Comparison of ENCODE assay signal across 8 cellular contexts in genomic region chr11:114440121-114440860, GRCh38. TPM values are rescaled to one million over a fixed set of nuclear protein-coding genes. Genes with fewer than 3 reads are reported as not detected.
A peak's percentile ranks its signal among the peaks of the same experiment; 100 is the strongest.
DNase-seq lines count a peak whose midpoint lies in the region; ATAC-seq and TF ChIP-seq lines count a peak whose summit lies in the region.

No MANE protein-coding gene starts in this region.

- H3K36me3 Mint-ChIP-seq in T-helper 2 cell treated with Interferon-gamma antibody and Interleukin-4, amounts not matched to agents 5 μg/mL and 100 μg/mL, for 36 hours (ENCODE audit: low read depth), result peaks cover 31% of the 10 kb centered on the region
- H3K36me3 Mint-ChIP-seq in progenitor cell of endocrine pancreas (ENCODE audit: insufficient read depth), result peaks cover 5% of the 10 kb centered on the region

- no peak for ATAC-seq in HG03196 (IDR thresholded peaks at IDR 0.05; ENCODE audit: unreplicated experiment)

- H3K27ac ChIP-seq in VCaP, result peak overlapping the region; percentile 97

- TF ChIP-seq CTCF in VCaP (conservative IDR thresholded peaks at IDR 0.05), result no peak
- TF ChIP-seq CTCF in progenitor cell of endocrine pancreas (IDR thresholded peaks at IDR 0.05; ENCODE audit: unreplicated experiment), result no peak

- H3K4me3 Mint-ChIP-seq in T-helper 2 cell treated with Interferon-gamma antibody and Interleukin-4, amounts not matched to agents 5 μg/mL and 100 μg/mL, for 36 hours, result peak overlapping the region; percentile 96
- peak overlapping the region; percentile 96 for H3K4me3 Mint-ChIP-seq in progenitor cell of endocrine pancreas (ENCODE audit: low read depth)

- H3K9me3 Mint-ChIP-seq in T-helper 2 cell treated with Interferon-gamma antibody and Interleukin-4, amounts not matched to agents 5 μg/mL and 100 μg/mL, for 36 hours, result no peaks in the 10 kb centered on the region
- no peaks in the 10 kb centered on the region for H3K9me3 Mint-ChIP-seq in progenitor cell of endocrine pancreas (ENCODE audit: low read depth)

- peak overlapping the region; percentile 91 for H3K27ac Mint-ChIP-seq in T-helper 2 cell treated with Interferon-gamma antibody and Interleukin-4, amounts not matched to agents 5 μg/mL and 100 μg/mL, for 36 hours
- peak overlapping the region; percentile 96 for H3K27ac Mint-ChIP-seq in progenitor cell of endocrine pancreas

- no peaks in the 10 kb centered on the region for H3K27me3 Mint-ChIP-seq in T-helper 2 cell treated with Interferon-gamma antibody and Interleukin-4, amounts not matched to agents 5 μg/mL and 100 μg/mL, for 36 hours (ENCODE audit: low read depth)
- no peaks in the 10 kb centered on the region for H3K27me3 Mint-ChIP-seq in progenitor cell of endocrine pancreas

- peaks cover 32% of the 10 kb centered on the region for H3K4me1 Mint-ChIP-seq in T-helper 2 cell treated with Interferon-gamma antibody and Interleukin-4, amounts not matched to agents 5 μg/mL and 100 μg/mL, for 36 hours (ENCODE audit: low read depth)
- H3K4me1 Mint-ChIP-seq in progenitor cell of endocrine pancreas (ENCODE audit: low read depth), result peaks cover 36% of the 10 kb centered on the region

- no peak for DNase-seq in T-helper 2 cell treated with Interferon-gamma antibody and Interleukin-4, amounts not matched to agents 5 μg/mL and 100 μg/mL, for 36 hours (ENCODE audit: low spot score)
- DNase-seq in T-helper 2 cell (no peak), glomerular endothelial cell (ENCODE audit: extremely low read depth, low read depth, low spot score) (peak; percentile 39), progenitor cell of endocrine pancreas (ENCODE audit: low spot score, unreplicated experiment) (no peak), NCI-H446 (lab: John Stamatoyannopoulos, UW) (no peak), NK-92 (lab: John Stamatoyannopoulos, UW; ENCODE audit: unreplicated experiment) (no peak)

RNA-seq across cellular contexts. Expression of gene REXO2, which starts 1.0 kb away (rescaled TPM):
- total RNA-seq in glomerular endothelial cell, result 137 and 198 TPM in 2 replicates
- total RNA-seq in progenitor cell of endocrine pancreas, result 51.3 and 54.7 TPM in 2 replicates

RNA-seq across cellular contexts. Expression of gene RBM7, which starts 39.8 kb away (rescaled TPM):
- total RNA-seq in glomerular endothelial cell, result 18.2 and 33.8 TPM in 2 replicates
- 46.8 and 54.5 TPM in 2 replicates for total RNA-seq in progenitor cell of endocrine pancreas

RNA-seq across cellular contexts. Expression of gene C11orf71, which starts 40.0 kb away (rescaled TPM):
- total RNA-seq in glomerular endothelial cell, result 3.5 and 7.1 TPM in 2 replicates
- total RNA-seq in progenitor cell of endocrine pancreas, result 6.9 and 8.5 TPM in 2 replicates
